In the genomic region with DNA sequence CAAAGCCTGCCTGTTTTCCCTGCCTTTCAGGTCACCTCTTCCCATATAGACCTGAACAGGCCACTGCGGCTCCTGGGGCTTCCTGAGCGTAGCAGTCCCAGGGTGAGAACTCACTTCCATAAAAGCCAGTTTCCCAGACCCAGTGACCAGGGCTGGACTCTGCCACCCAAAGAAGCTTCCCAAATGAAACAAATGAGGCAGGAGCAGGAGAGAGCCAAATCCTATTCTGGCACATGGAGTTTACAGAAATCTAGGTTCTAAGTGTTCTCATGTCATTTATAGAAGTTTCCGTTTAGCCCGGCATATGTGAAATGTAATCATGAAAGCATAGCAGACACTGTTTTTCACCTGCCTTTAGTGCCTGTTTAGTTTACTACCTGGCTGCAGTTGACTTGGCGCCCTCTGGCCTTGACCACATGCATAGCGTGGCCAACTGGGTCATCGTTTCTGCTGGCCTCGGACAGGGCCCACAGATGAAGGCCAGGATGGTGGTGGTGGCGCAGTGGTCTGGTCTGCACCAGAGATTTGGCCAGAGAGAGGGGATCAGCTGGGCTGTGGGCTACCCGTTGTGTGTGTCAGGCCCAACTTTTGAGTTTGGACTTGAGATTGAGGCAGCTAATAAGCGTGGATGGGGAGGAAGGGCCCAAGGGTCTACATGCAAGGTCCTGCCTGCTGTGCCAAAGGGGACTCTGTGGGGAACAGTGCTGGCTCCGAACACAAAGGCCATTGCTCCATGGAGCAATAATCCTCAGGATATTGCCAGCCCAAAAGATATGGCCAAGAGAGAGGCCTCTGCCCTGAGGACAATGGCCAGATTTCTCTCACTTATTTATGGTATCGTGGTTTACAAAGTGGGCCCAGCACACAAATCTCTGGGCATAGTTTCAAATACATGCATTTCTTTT, we compare ENCODE assay signal across 14 cellular contexts. TPM values are rescaled to one million over a fixed set of nuclear protein-coding genes. Genes with fewer than 3 reads are reported as not detected.
DNase-seq lines count a peak whose midpoint lies in the region; ATAC-seq and TF ChIP-seq lines count a peak whose summit lies in the region.
"Had no signal": no experiment of that assay in that cellular context is flagged by ENCODE, and none has a peak within 500 bp of the region (broad histone marks: within the 10 kb centered on the region; RNA-seq: fewer than 3 reads in every experiment).

No MANE protein-coding gene starts in this region.

- intact Hi-C loops in body of pancreas (cut with DNase I) = no loop called here
- intact Hi-C loops in right lobe of liver (cut with DNase I) = loop anchor here in 1 of 2 donors (5.0 to 10.0 kb wide), 2 partner anchors 56 kb away; no protein-coding TSS in a partner anchor

- no peak for TF ChIP-seq EP300 in tibial nerve (IDR thresholded peaks at IDR 0.05)

- TF ChIP-seq CTCF in LNCAP (IDR thresholded peaks at IDR 0.05) (0 out of 2 replicates have a peak, but pooled peaks have one; percentile 18), body of pancreas (IDR thresholded peaks at IDR 0.05) (no peak), right lobe of liver (IDR thresholded peaks at IDR 0.05) (peak in 3 of 4 donors; percentile 4 to 35 (median 25)), tibial nerve (IDR thresholded peaks at IDR 0.05) (no peak)

- H3K27ac ChIP-seq in body of pancreas = peak overlapping the region in 3 of 4 donors; percentile 4 to 73 (median 48)
- H3K27ac ChIP-seq in right lobe of liver = no peak overlapping the region
- H3K27ac ChIP-seq in tibial nerve = peak overlapping the region in 3 of 4 donors; percentile 8 to 90 (median 76)

- H3K27me3 ChIP-seq in body of pancreas = no peaks in the 10 kb centered on the region
- H3K27me3 ChIP-seq in right lobe of liver = no peaks in the 10 kb centered on the region
- no peaks in the 10 kb centered on the region for H3K27me3 ChIP-seq in tibial nerve
- H3K27me3 ChIP-seq: adrenal gland, SJSA1 had no signal

- ATAC-seq in body of pancreas (no peak), right lobe of liver (peak; percentile 25 to 54 (median 44)), HG03565 (IDR thresholded peaks at IDR 0.05; ENCODE audit: unreplicated experiment) (no peak)

- H3K9me3 ChIP-seq in body of pancreas = no peaks in the 10 kb centered on the region
- no peaks in the 10 kb centered on the region for H3K9me3 ChIP-seq in right lobe of liver
- no peaks in the 10 kb centered on the region for H3K9me3 ChIP-seq in tibial nerve
- H3K9me3 ChIP-seq: adrenal gland, SJSA1 had no signal

- WGBS in body of pancreas, 2 donors = 75 to 76% methylated on average over 12 to 13 of the region's 13 CpGs
- 59% methylated on average over 9 of the region's 13 CpGs for WGBS in right lobe of liver (ENCODE audit: insufficient coverage, low coverage, low lambda C conversion rate, missing lambda C conversion rate)
- WGBS in tibial nerve, 2 donors = 84 to 86% methylated on average over 13 of the region's 13 CpGs

- H3K4me1 ChIP-seq in body of pancreas = peaks cover 65% of the 10 kb centered on the region
- peaks cover 0 to 42% (median 16%) of the 10 kb centered on the region in 4 donors for H3K4me1 ChIP-seq in right lobe of liver
- peaks cover 0 to 96% (median 69%) of the 10 kb centered on the region in 4 donors for H3K4me1 ChIP-seq in tibial nerve

- no peak for DNase-seq in body of pancreas
- DNase-seq in right lobe of liver = peak in 1 of 3 donors; percentile 69
- no peak for DNase-seq in tibial nerve (ENCODE audit: low spot score in 2 of 2)
- DNase-seq in stimulated activated CD4-positive, alpha-beta T cell treated with anti-CD3 and anti-CD28 coated beads, Interleukin-4, amount 100 ng/mL, for 1 hour = no peak
- no peak for DNase-seq in NAMALWA (ENCODE audit: low spot score)
- DNase-seq in AG08395 (ENCODE audit: low spot score) = no peak
- DNase-seq: adrenal gland; effector CD4-positive, alpha-beta T cell; GOT3; midbrain; NCI-H510A treated with DMSO at 0.1 percent for 48 hours had no signal

- TF ChIP-seq POLR2A in body of pancreas (IDR thresholded peaks at IDR 0.05) (no peak), right lobe of liver (IDR thresholded peaks at IDR 0.05) (no peak), tibial nerve (IDR thresholded peaks at IDR 0.05) (no peak)

- H3K36me3 ChIP-seq in body of pancreas (replicated peaks in 1 of 2; ENCODE audit: insufficient read depth in 1 of 2, low read depth in 2 of 2) (no peaks in the 10 kb centered on the region), right lobe of liver (no peaks in the 10 kb centered on the region), tibial nerve (no peaks in the 10 kb centered on the region)
- H3K36me3 ChIP-seq: adrenal gland had no signal

- no peak overlapping the region for H3K4me3 ChIP-seq in body of pancreas
- no peak overlapping the region for H3K4me3 ChIP-seq in right lobe of liver
- no peak overlapping the region for H3K4me3 ChIP-seq in tibial nerve
- H3K4me3 ChIP-seq: adrenal gland, SJSA1 had no signal

RNA-seq across cellular contexts. Expression of gene NFIX, which starts 43.3 kb away (rescaled TPM):
- total RNA-seq in body of pancreas (10 to 100 TPM; 16.9 to 26.7 TPM), right lobe of liver (10 to 100 TPM; 20.3 to 40.0 (median 26.7) TPM), tibial nerve (10 to 100 TPM; 39.8 to 55.8 (median 48.2) TPM)

Comparison
In these comparisons a context has a peak if more than half of its experiments do, and no peak if none do; other contexts are left out.
1. CTCF ChIP-seq: peak in LNCAP (single experiment) and right lobe of liver (3 of 4); none in body of pancreas (0 of 7) and tibial nerve (0 of 5).
2. ATAC-seq: peak in right lobe of liver (4 of 4); none in body of pancreas (single experiment) and HG03565 (single experiment).
3. H3K27ac ChIP-seq: peak in body of pancreas (3 of 4) and tibial nerve (3 of 4); none in right lobe of liver (0 of 3).